ENCODE assay signal across 1 cellular context in genomic region chr18:77065221-77065981, GRCh38.
A peak's percentile ranks its signal among the peaks of the same experiment; 100 is the strongest.
TF ChIP-seq lines count a peak whose summit lies in the region.

No MANE protein-coding gene starts in this region.

TF ChIP-seq in IMR-90, 13 proteins besides CTCF, POLR2A, EP300 and RAD21 (continued from another document):
- TF ChIP-seq ELK1 (IDR thresholded peaks at IDR 0.05; ENCODE audit: borderline replicate concordance, low read depth, low read length) (no peak), FOS (IDR thresholded peaks at IDR 0.05; ENCODE audit: low read depth, low read length) (peak; percentile 95), RCOR1 (IDR thresholded peaks at IDR 0.05; ENCODE audit: insufficient replicate concordance, low read length) (peak; percentile 1), CHD1 (IDR thresholded peaks at IDR 0.05; ENCODE audit: low read depth, low read length) (0 out of 2 replicates have a peak, but pooled peaks have one; percentile 32), USF2 (IDR thresholded peaks at IDR 0.05; ENCODE audit: low read depth, low read length) (no peak), RFX5 (IDR thresholded peaks at IDR 0.05; ENCODE audit: low read depth, low read length) (no peak), CEBPB (IDR thresholded peaks at IDR 0.05; ENCODE audit: low read depth, low read length) (peak; percentile 98)
